ENCODE assay signal across 26 cellular contexts in genomic region chr18:10752407-10752806, GRCh38.
DNase-seq lines count a peak whose midpoint lies in the region; ATAC-seq, FAIRE-seq and TF ChIP-seq lines count a peak whose summit lies in the region.
"Had no signal": no experiment of that assay in that cellular context is flagged by ENCODE, and none has a peak within 500 bp of the region (broad histone marks: within the 10 kb centered on the region; RNA-seq: fewer than 3 reads in every experiment).

No MANE protein-coding gene starts in this region.

- H3K4me1 ChIP-seq in GM12878 (ENCODE audit: control insufficient read depth, insufficient read depth, low read length) (no peaks in the 10 kb centered on the region), vagina (no peaks in the 10 kb centered on the region)
- H3K4me1 ChIP-seq: HAP-1, Peyer's patch had no signal

- POLR2A ChIA-PET in GM12878 (lab: Charles Lee): no interaction called here
- POLR2A ChIA-PET in activated CD4-positive, alpha-beta memory T cell treated with anti-CD3 and anti-CD28 coated beads, Interleukin-2, amount 10 ng/mL, durations not matched to agents 7 days and 5 days (lab: Charles Lee): no interaction called here

- H3K9ac ChIP-seq in GM12878 (ENCODE audit: control insufficient read depth, insufficient read depth, low read length): no peak overlapping the region

- H3K4me2 ChIP-seq in GM12878 (ENCODE audit: control insufficient read depth, insufficient read depth): no peak overlapping the region
- H3K4me2 ChIP-seq: A549, GM23338 had no signal

- H3K4me3 ChIP-seq in AG10803 (ENCODE audit: low read length) (no peak overlapping the region), GM12878 (no peak overlapping the region), fibroblast of the aortic adventitia (ENCODE audit: low read depth, low read length) (no peak overlapping the region), vagina (no peak overlapping the region)
- H3K4me3 ChIP-seq: A549, GM23338, HAP-1, Peyer's patch, SK-N-MC had no signal

- RAD21 ChIA-PET in GM12878 (lab: Charles Lee; ENCODE audit: unreplicated experiment): interaction anchor here (1.0 kb wide), 1 partner anchor 17 kb away, joined by 3 read pairs; no protein-coding TSS in a partner anchor

- peak; percentile 7 for DNase-seq in AG10803 (ENCODE audit: low read depth)
- DNase-seq in GM04504 (ENCODE audit: low read depth): peak; percentile 13
- no peak for DNase-seq in GM12878 (ENCODE audit: low read depth, low spot score)
- DNase-seq in fibroblast of the aortic adventitia (ENCODE audit: low read depth): peak; percentile 6
- DNase-seq in activated CD4-positive, alpha-beta memory T cell treated with anti-CD3 and anti-CD28 coated beads, Interleukin-2, amount 10 ng/mL, durations not matched to agents 7 days and 5 days: no peak
- no peak for DNase-seq in vagina (ENCODE audit: extremely low spot score in 2 of 2)
- DNase-seq in NCI-H82 treated with DMSO at 0.1 percent for 48 hours (lab: John Stamatoyannopoulos, UW; ENCODE audit: unreplicated experiment): no peak
- DNase-seq: C1 segment of cervical spinal cord; CD4-positive, alpha-beta memory T cell; COR-L47; GF-D8; NCI-H1092; NCI-H1417 treated with DMSO at 0.1 percent for 48 hours; NCI-H1930; NCI-H2107; NCI-H446; NCI-H526; Peyer's patch; SIG-M5 had no signal

- H3K9me3 ChIP-seq in GM12878 (replicated peaks; ENCODE audit: control insufficient read depth, insufficient read depth, low read length) (no peaks in the 10 kb centered on the region), vagina (no peaks in the 10 kb centered on the region)
- H3K9me3 ChIP-seq: A549, HAP-1, Peyer's patch had no signal

- WGBS in GM12878 (ENCODE audit: insufficient coverage, insufficient replicate concordance, low lambda C conversion rate, missing lambda C conversion rate): 43% methylated on average over 8 of the region's 8 CpGs

- no peaks in the 10 kb centered on the region for H3K9me3 Mint-ChIP-seq in activated CD4-positive, alpha-beta memory T cell treated with anti-CD3 and anti-CD28 coated beads, Interleukin-2, amount 10 ng/mL, durations not matched to agents 7 days and 5 days
- H3K9me3 Mint-ChIP-seq: CD4-positive, alpha-beta memory T cell; GM23338; IgD-negative memory B cell had no signal

- CTCF ChIA-PET in GM12878 (lab: Yijun Ruan, JAX): no interaction called here
- CTCF ChIA-PET in activated CD4-positive, alpha-beta memory T cell treated with anti-CD3 and anti-CD28 coated beads, Interleukin-2, amount 10 ng/mL, durations not matched to agents 7 days and 5 days (lab: Charles Lee): no interaction called here

- no peak for TF ChIP-seq RAD21 in GM12878 (IDR thresholded peaks at IDR 0.05; ENCODE audit: insufficient read depth, low read depth, low read length)

- TF ChIP-seq POLR2A in GM12878 (IDR thresholded peaks at IDR 0.05; ENCODE audit: low read depth, low read length) (no peak), vagina (IDR thresholded peaks at IDR 0.05) (no peak)

- no peak overlapping the region for H3K4me3 Mint-ChIP-seq in activated CD4-positive, alpha-beta memory T cell treated with anti-CD3 and anti-CD28 coated beads, Interleukin-2, amount 10 ng/mL, durations not matched to agents 7 days and 5 days
- H3K4me3 Mint-ChIP-seq: CD4-positive, alpha-beta memory T cell; GM23338; IgD-negative memory B cell had no signal

- H3K27me3 ChIP-seq in GM12878 (replicated peaks in 1 of 2; ENCODE audit: control insufficient read depth in 2 of 2, insufficient read depth in 2 of 2, low read length in 1 of 2) (no peaks in the 10 kb centered on the region), vagina (no peaks in the 10 kb centered on the region)
- H3K27me3 ChIP-seq: Peyer's patch had no signal

- SMC1A ChIA-PET in GM12878 (lab: Charles Lee; ENCODE audit: uncharacterized antibody, unreplicated experiment): interaction anchor here (0.8 to 1.3 kb wide), 3 partner anchors 13 to 99 kb away, joined by 3 read pairs; no protein-coding TSS in a partner anchor

- no peaks in the 10 kb centered on the region for H4K20me1 ChIP-seq in GM12878 (ENCODE audit: control insufficient read depth, insufficient read depth)

- no peak overlapping the region for H3K27ac Mint-ChIP-seq in activated CD4-positive, alpha-beta memory T cell treated with anti-CD3 and anti-CD28 coated beads, Interleukin-2, amount 10 ng/mL, durations not matched to agents 7 days and 5 days
- H3K27ac Mint-ChIP-seq: CD4-positive, alpha-beta memory T cell; GM23338; IgD-negative memory B cell had no signal

- intact Hi-C loops in GM12878 (cut with micrococcal nuclease; ENCODE audit: unreplicated experiment) (no loop called here), vagina (cut with DNase I) (no loop called here)

- no peak for TF ChIP-seq EP300 in GM12878 (IDR thresholded peaks at IDR 0.05; ENCODE audit: borderline replicate concordance in 1 of 2, control insufficient read depth in 1 of 2, low read depth in 2 of 2, low read length in 2 of 2)

- in situ Hi-C loops in GM12878 (cut with MboI): no loop called here

- BruUV-seq in GM12878 (replicated peaks; lab: Mats Ljungman, UMichigan): no TSS peak

- ATAC-seq in GM12878 (no peak), GM21723 (IDR thresholded peaks at IDR 0.05; ENCODE audit: unreplicated experiment) (no peak)
- ATAC-seq: A549 had no signal

- no peak for TF ChIP-seq CTCF in AG10803 (conservative IDR thresholded peaks at IDR 0.05; ENCODE audit: low read length)
- TF ChIP-seq CTCF in GM12878 (IDR thresholded peaks at IDR 0.05 in 2 of 3, conservative IDR thresholded peaks at IDR 0.05 in 1 of 3; ENCODE audit: control insufficient read depth in 2 of 3, extremely low read depth in 1 of 3, insufficient read depth in 1 of 3, low read depth in 3 of 3, low read length in 3 of 3): no peak
- no peak for TF ChIP-seq CTCF in fibroblast of the aortic adventitia (IDR thresholded peaks at IDR 0.05; ENCODE audit: insufficient read depth, low read length)
- no peak for TF ChIP-seq CTCF in vagina (IDR thresholded peaks at IDR 0.05)

- FAIRE-seq in GM12878 (lab: Jason Lieb, UNC): peak; percentile 47
- FAIRE-seq: A549, GM18507 had no signal

- H3K27ac ChIP-seq in GM12878 (ENCODE audit: control insufficient read depth, insufficient read depth): no peak overlapping the region
- H3K27ac ChIP-seq in vagina: no peak overlapping the region
- H3K27ac ChIP-seq: A549, Peyer's patch, SK-N-MC had no signal

- no peaks in the 10 kb centered on the region for H3K79me2 ChIP-seq in GM12878 (ENCODE audit: control insufficient read depth, insufficient read depth, low read length)

- H3K4me1 Mint-ChIP-seq in activated CD4-positive, alpha-beta memory T cell treated with anti-CD3 and anti-CD28 coated beads, Interleukin-2, amount 10 ng/mL, durations not matched to agents 7 days and 5 days: no peaks in the 10 kb centered on the region
- H3K4me1 Mint-ChIP-seq: CD4-positive, alpha-beta memory T cell; GM23338; IgD-negative memory B cell had no signal

- H3K36me3 ChIP-seq in GM12878 (ENCODE audit: control insufficient read depth in 2 of 2, insufficient read depth in 2 of 2, low read length in 1 of 2): peaks cover 0 to 25% of the 10 kb centered on the region in 2 experiments
- no peaks in the 10 kb centered on the region for H3K36me3 ChIP-seq in vagina
- H3K36me3 ChIP-seq: HAP-1, Peyer's patch had no signal

- peaks cover 8% of the 10 kb centered on the region for H3K27me3 Mint-ChIP-seq in activated CD4-positive, alpha-beta memory T cell treated with anti-CD3 and anti-CD28 coated beads, Interleukin-2, amount 10 ng/mL, durations not matched to agents 7 days and 5 days

- H3K36me3 Mint-ChIP-seq in activated CD4-positive, alpha-beta memory T cell treated with anti-CD3 and anti-CD28 coated beads, Interleukin-2, amount 10 ng/mL, durations not matched to agents 7 days and 5 days (ENCODE audit: low read depth): no peaks in the 10 kb centered on the region
- H3K36me3 Mint-ChIP-seq: CD4-positive, alpha-beta memory T cell; IgD-negative memory B cell had no signal

- H2AFZ ChIP-seq in GM12878 (ENCODE audit: control insufficient read depth, low read depth, low read length): no peak overlapping the region
- H2AFZ ChIP-seq: GM23338 had no signal

TF ChIP-seq in GM12878, 131 proteins besides CTCF, POLR2A, EP300 and RAD21:
- TF ChIP-seq GATAD2B (conservative IDR thresholded peaks at IDR 0.05; ENCODE audit: low read depth): no peak
- TF ChIP-seq NFXL1 (IDR thresholded peaks at IDR 0.05; ENCODE audit: borderline replicate concordance): no peak
- no peak for TF ChIP-seq RUNX3 (IDR thresholded peaks at IDR 0.05; ENCODE audit: low read length)
- no peak for TF ChIP-seq ELK1 (IDR thresholded peaks at IDR 0.05; ENCODE audit: low read depth, low read length)
- no peak for TF ChIP-seq MTA2 (IDR thresholded peaks at IDR 0.05; ENCODE audit: low read depth)
- TF ChIP-seq EGR1 (IDR thresholded peaks at IDR 0.05; ENCODE audit: borderline replicate concordance in 1 of 2, low read depth in 2 of 2, low read length in 2 of 2): no peak
- no peak for TF ChIP-seq RB1 (IDR thresholded peaks at IDR 0.05; ENCODE audit: borderline replicate concordance)
- no peak for TF ChIP-seq JUNB (IDR thresholded peaks at IDR 0.05)
- TF ChIP-seq RELB (IDR thresholded peaks at IDR 0.05; ENCODE audit: low read depth): no peak

Comparison
In these comparisons a context has a peak if more than half of its experiments do, and no peak if none do; other contexts are left out.
1. DNase-seq: peak in AG10803 (single experiment), GM04504 (single experiment) and fibroblast of the aortic adventitia (single experiment); none in GM12878 (single experiment), activated CD4-positive, alpha-beta memory T cell treated with anti-CD3 and anti-CD28 coated beads, Interleukin-2, amount 10 ng/mL, durations not matched to agents 7 days and 5 days (single experiment), vagina (0 of 2) and NCI-H82 treated with DMSO at 0.1 percent for 48 hours (single experiment).